18 cellular contexts compared by ENCODE assay signal in the genomic region with DNA sequence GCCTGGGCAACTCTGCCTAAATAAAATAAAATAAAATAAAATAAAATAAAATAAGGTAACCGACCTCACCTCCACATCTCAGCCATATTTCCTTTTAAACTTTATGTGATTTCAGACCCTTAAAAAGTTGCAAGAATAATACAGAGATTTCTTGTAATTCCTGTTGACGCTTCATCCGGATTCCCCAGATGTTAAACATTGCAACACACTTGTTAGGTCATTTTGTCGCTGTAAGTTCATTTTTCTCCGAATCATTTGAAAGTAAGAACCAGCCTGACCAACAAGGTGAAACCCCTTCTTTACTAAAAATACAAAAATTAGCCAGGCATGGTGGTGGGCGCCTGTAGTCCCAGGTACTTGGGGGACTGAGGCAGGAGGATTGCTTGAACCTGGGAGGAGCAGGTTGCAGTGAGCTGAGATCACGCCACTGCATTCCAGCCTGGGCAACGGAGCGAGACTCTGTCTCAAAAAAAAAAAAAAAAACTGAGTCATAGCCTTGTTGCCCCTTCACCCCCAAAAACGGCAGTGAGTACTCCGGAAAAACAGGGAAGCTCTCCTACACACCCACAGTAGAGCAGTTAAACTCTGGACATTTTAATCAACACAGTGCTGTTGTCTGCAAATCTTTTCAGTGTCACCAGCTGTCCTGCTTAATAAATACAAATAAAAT. TPM values are rescaled to one million over a fixed set of nuclear protein-coding genes. Genes with fewer than 3 reads are reported as not detected.
A peak's percentile ranks its signal among the peaks of the same experiment; 100 is the strongest.
DNase-seq lines count a peak whose midpoint lies in the region; ATAC-seq and TF ChIP-seq lines count a peak whose summit lies in the region.
"Had no signal": no experiment of that assay in that cellular context is flagged by ENCODE, and none has a peak within 500 bp of the region (broad histone marks: within the 10 kb centered on the region; RNA-seq: fewer than 3 reads in every experiment).

No MANE protein-coding gene starts in this region.

- intact Hi-C loops in PC-9 (cut with micrococcal nuclease; ENCODE audit: unreplicated experiment), result loop anchor here (2.0 to 5.0 kb wide), 4 partner anchors 15 to 259 kb away; no protein-coding TSS in a partner anchor
- intact Hi-C loops in activated naive CD4-positive, alpha-beta T cell treated with anti-CD3 and anti-CD28 coated beads for 36 hours (cut with micrococcal nuclease), result no loop called here

- DNase-seq in activated CD4-positive, alpha-beta T cell treated with anti-CD3 and anti-CD28 coated beads, Interleukin-2, amount 10 ng/mL, durations not matched to agents 7 days and 5 days, result no peak
- no peak for DNase-seq in activated CD4-positive, alpha-beta T cell treated with anti-CD3 and anti-CD28 coated beads, Interleukin-2, amount 50 U/mL, for 1 hour
- DNase-seq in PC-9 (peak in 1 of 2 experiments; percentile 41), fibroblast of villous mesenchyme (ENCODE audit: low read depth) (peak; percentile 64)
- DNase-seq in stimulated activated CD8-positive, alpha-beta memory T cell treated with anti-CD3 and anti-CD28 coated beads, Interleukin-4, amount 100 ng/mL, for 48 hours, result peak; percentile 1
- no peak for DNase-seq in activated naive CD4-positive, alpha-beta T cell treated with anti-CD3 and anti-CD28 coated beads for 36 hours
- DNase-seq: 8988T; DMS53; effector CD8-positive, alpha-beta T cell; GOT3; left lung; pancreas; RPMI8226 had no signal

- peaks cover 98% of the 10 kb centered on the region for H3K79me2 ChIP-seq in PC-9 (ENCODE audit: low read depth)

- no peaks in the 10 kb centered on the region for H3K27me3 ChIP-seq in PC-9 (ENCODE audit: insufficient read depth, low read depth)
- H3K27me3 ChIP-seq: left lung, pancreas had no signal

- peaks cover 29% of the 10 kb centered on the region for H3K36me3 ChIP-seq in PC-9 (ENCODE audit: low read depth)
- H3K36me3 ChIP-seq: left lung, pancreas had no signal

- H4K20me1 ChIP-seq in PC-9 (ENCODE audit: insufficient read depth), result peaks cover 75% of the 10 kb centered on the region

- no TSS peak for BruUV-seq in PC-9 (replicated peaks; lab: Mats Ljungman, UMichigan)

- peaks cover 44% of the 10 kb centered on the region for H3K4me1 Mint-ChIP-seq in activated CD4-positive, alpha-beta T cell treated with anti-CD3 and anti-CD28 coated beads, Interleukin-2, amount 10 ng/mL, durations not matched to agents 7 days and 5 days
- peaks cover 60% of the 10 kb centered on the region for H3K4me1 Mint-ChIP-seq in activated naive CD4-positive, alpha-beta T cell treated with anti-CD3 and anti-CD28 coated beads for 36 hours (ENCODE audit: low read depth)

- peak overlapping the region; percentile 19 for H3K27ac Mint-ChIP-seq in activated CD4-positive, alpha-beta T cell treated with anti-CD3 and anti-CD28 coated beads, Interleukin-2, amount 10 ng/mL, durations not matched to agents 7 days and 5 days
- H3K27ac Mint-ChIP-seq in activated naive CD4-positive, alpha-beta T cell treated with anti-CD3 and anti-CD28 coated beads for 36 hours, result no peak overlapping the region
- H3K27ac Mint-ChIP-seq: WTC11 had no signal

- H3K9me3 ChIP-seq in PC-9 (ENCODE audit: insufficient read depth, low read depth), result no peaks in the 10 kb centered on the region
- H3K9me3 ChIP-seq: left lung, pancreas had no signal

- peaks cover 9% of the 10 kb centered on the region for H3K36me3 Mint-ChIP-seq in activated CD4-positive, alpha-beta T cell treated with anti-CD3 and anti-CD28 coated beads, Interleukin-2, amount 10 ng/mL, durations not matched to agents 7 days and 5 days (ENCODE audit: low read depth)
- H3K36me3 Mint-ChIP-seq in activated naive CD4-positive, alpha-beta T cell treated with anti-CD3 and anti-CD28 coated beads for 36 hours (ENCODE audit: low read depth), result peaks cover under 1% of the 10 kb centered on the region

- CTCF ChIA-PET in activated CD4-positive, alpha-beta T cell treated with anti-CD3 and anti-CD28 coated beads, Interleukin-2, amount 10 ng/mL, durations not matched to agents 7 days and 5 days (lab: Charles Lee), result no interaction called here
- CTCF ChIA-PET in PC-9 (lab: Charles Lee), result interaction anchor here (0.6 kb wide), 1 partner anchor 17 kb away, joined by 3 read pairs; no protein-coding TSS in a partner anchor
- CTCF ChIA-PET in activated naive CD4-positive, alpha-beta T cell treated with anti-CD3 and anti-CD28 coated beads for 36 hours (lab: Charles Lee), result no interaction called here

- H2AFZ ChIP-seq in PC-9, result no peak overlapping the region

- no peaks in the 10 kb centered on the region for H3K27me3 Mint-ChIP-seq in activated CD4-positive, alpha-beta T cell treated with anti-CD3 and anti-CD28 coated beads, Interleukin-2, amount 10 ng/mL, durations not matched to agents 7 days and 5 days
- no peaks in the 10 kb centered on the region for H3K27me3 Mint-ChIP-seq in activated naive CD4-positive, alpha-beta T cell treated with anti-CD3 and anti-CD28 coated beads for 36 hours (ENCODE audit: low read depth)
- H3K27me3 Mint-ChIP-seq: central memory CD8-positive, alpha-beta T cell had no signal

- peak overlapping the region; percentile 86 for H3K27ac ChIP-seq in PC-9
- H3K27ac ChIP-seq: left lung, pancreas had no signal

- no peak for ATAC-seq in HG03520 (IDR thresholded peaks at IDR 0.05; ENCODE audit: unreplicated experiment)
- ATAC-seq in GM18873 (IDR thresholded peaks at IDR 0.05; ENCODE audit: low FRiP score, unreplicated experiment), result no peak
- ATAC-seq: left lung, pancreas, WTC11 had no signal

- H3K4me2 ChIP-seq in PC-9, result peak overlapping the region; percentile 66

- no peak overlapping the region for H3K4me3 Mint-ChIP-seq in activated CD4-positive, alpha-beta T cell treated with anti-CD3 and anti-CD28 coated beads, Interleukin-2, amount 10 ng/mL, durations not matched to agents 7 days and 5 days
- H3K4me3 Mint-ChIP-seq in activated naive CD4-positive, alpha-beta T cell treated with anti-CD3 and anti-CD28 coated beads for 36 hours, result no peak overlapping the region
- H3K4me3 Mint-ChIP-seq: central memory CD8-positive, alpha-beta T cell; WTC11 had no signal

- peaks cover 73% of the 10 kb centered on the region for H3K4me1 ChIP-seq in PC-9 (replicated peaks; ENCODE audit: insufficient read depth)

- no peaks in the 10 kb centered on the region for H3K9me2 ChIP-seq in PC-9 (ENCODE audit: insufficient read depth)

- no peak for TF ChIP-seq CTCF in PC-9 (conservative IDR thresholded peaks at IDR 0.05)
- no peak for TF ChIP-seq CTCF in fibroblast of villous mesenchyme (IDR thresholded peaks at IDR 0.05; ENCODE audit: insufficient read depth, low read depth, low read length)

- peaks cover 36% of the 10 kb centered on the region for H3F3A ChIP-seq in PC-9 (ENCODE audit: insufficient read depth, low read depth)

- H3K9me3 Mint-ChIP-seq in activated CD4-positive, alpha-beta T cell treated with anti-CD3 and anti-CD28 coated beads, Interleukin-2, amount 10 ng/mL, durations not matched to agents 7 days and 5 days, result no peaks in the 10 kb centered on the region
- no peaks in the 10 kb centered on the region for H3K9me3 Mint-ChIP-seq in activated naive CD4-positive, alpha-beta T cell treated with anti-CD3 and anti-CD28 coated beads for 36 hours
- H3K9me3 Mint-ChIP-seq: central memory CD8-positive, alpha-beta T cell; WTC11 had no signal

- POLR2A ChIA-PET in activated CD4-positive, alpha-beta T cell treated with anti-CD3 and anti-CD28 coated beads, Interleukin-2, amount 10 ng/mL, durations not matched to agents 7 days and 5 days (lab: Charles Lee), result no interaction called here
- POLR2A ChIA-PET in PC-9 (lab: Charles Lee; ENCODE audit: unreplicated experiment), result interaction anchor here (0.6 to 1.3 kb wide), 2 partner anchors 31 to 59 kb away, joined by 4 to 5 read pairs; a partner anchor contains a TSS

- H3K4me3 ChIP-seq in PC-9, result peak overlapping the region; percentile 30
- no peak overlapping the region for H3K4me3 ChIP-seq in fibroblast of villous mesenchyme (ENCODE audit: low read depth, low read length)
- H3K4me3 ChIP-seq: left lung, pancreas, skin epidermis had no signal

RNA-seq across cellular contexts. Expression of a gene that starts 5.9 kb away (rescaled TPM):
- total RNA-seq in activated CD4-positive, alpha-beta T cell treated with anti-CD3 and anti-CD28 coated beads, Interleukin-2, amount 10 ng/mL, durations not matched to agents 7 days and 5 days, result 10 to 100 TPM; 28.7 to 30.2 TPM
- 127 and 133 TPM in 2 replicates for total RNA-seq in PC-9 (2021)
- total RNA-seq in fibroblast of villous mesenchyme, result 110 and 151 TPM in 2 replicates
- 10 to 100 TPM; 19.6 to 20.0 TPM for total RNA-seq in activated naive CD4-positive, alpha-beta T cell treated with anti-CD3 and anti-CD28 coated beads for 36 hours

RNA-seq across cellular contexts. Expression of a gene that starts 58.2 kb away (rescaled TPM):
- 10 to 100 TPM; 33.8 to 45.6 TPM for total RNA-seq in activated CD4-positive, alpha-beta T cell treated with anti-CD3 and anti-CD28 coated beads, Interleukin-2, amount 10 ng/mL, durations not matched to agents 7 days and 5 days
- total RNA-seq in PC-9 (2021), result 75.5 and 80.4 TPM in 2 replicates
- 37.7 and 38.4 TPM in 2 replicates for total RNA-seq in fibroblast of villous mesenchyme
- 10 to 100 TPM; 63.6 to 66.6 TPM for total RNA-seq in activated naive CD4-positive, alpha-beta T cell treated with anti-CD3 and anti-CD28 coated beads for 36 hours

Comparison
In these comparisons a context has a peak if more than half of its experiments do, and no peak if none do; other contexts are left out.
1. DNase-seq: peak in fibroblast of villous mesenchyme (single experiment) and stimulated activated CD8-positive, alpha-beta memory T cell treated with anti-CD3 and anti-CD28 coated beads, Interleukin-4, amount 100 ng/mL, for 48 hours (single experiment); none in activated CD4-positive, alpha-beta T cell treated with anti-CD3 and anti-CD28 coated beads, Interleukin-2, amount 10 ng/mL, durations not matched to agents 7 days and 5 days (single experiment), activated CD4-positive, alpha-beta T cell treated with anti-CD3 and anti-CD28 coated beads, Interleukin-2, amount 50 U/mL, for 1 hour (single experiment) and activated naive CD4-positive, alpha-beta T cell treated with anti-CD3 and anti-CD28 coated beads for 36 hours (single experiment).